ENCODE assay signal across 13 cellular contexts in genomic region chr12:53068811-53069585, GRCh38. TPM values are rescaled to one million over a fixed set of nuclear protein-coding genes. Genes with fewer than 3 reads are reported as not detected.
DNase-seq lines count a peak whose midpoint lies in the region; FAIRE-seq and TF ChIP-seq lines count a peak whose summit lies in the region.
"Had no signal": no experiment of that assay in that cellular context is flagged by ENCODE, and none has a peak within 500 bp of the region (broad histone marks: within the 10 kb centered on the region; RNA-seq: fewer than 3 reads in every experiment).

No MANE protein-coding gene starts in this region.

- peaks cover 0 to 100% (median 39%) of the 10 kb centered on the region in 6 donors for H3K36me3 ChIP-seq in spleen

- no peak overlapping the region for H3K4me3 Mint-ChIP-seq in HFFc6
- H3K4me3 Mint-ChIP-seq: neural crest cell, WTC11 had no signal

- 77 to 89% (median 84%) methylated on average over 15 of the region's 15 CpGs for WGBS in spleen, 5 donors

- H3K9me3 Mint-ChIP-seq in HFFc6, result no peaks in the 10 kb centered on the region
- H3K9me3 Mint-ChIP-seq: neural crest cell, WTC11 had no signal

- no peak for FAIRE-seq in urothelium cell line (lab: Jason Lieb, UNC)

- intact Hi-C loops in spleen (cut with DNase I; ENCODE audit: low total_unique reads), result loop anchor here (2.0 kb wide), 1 partner anchor 30 kb away; no protein-coding TSS in a partner anchor

- TF ChIP-seq POLR2A in spleen (IDR thresholded peaks at IDR 0.05), result no peak

- H3K36me3 Mint-ChIP-seq in HFFc6 (ENCODE audit: low read depth), result peaks cover 23% of the 10 kb centered on the region; the same call in 1 of the 2 replicates

- H3K27me3 Mint-ChIP-seq in HFFc6 (ENCODE audit: insufficient read depth), result peaks cover 18% of the 10 kb centered on the region

- H3K4me1 Mint-ChIP-seq in HFFc6 (ENCODE audit: low read depth), result peaks cover 84% of the 10 kb centered on the region

- H3K27me3 ChIP-seq in spleen (replicated peaks in 1 of 7), result no peaks in the 10 kb centered on the region

- H3K4me3 ChIP-seq in spleen, result no peak overlapping the region

- peaks cover 25 to 93% (median 69%) of the 10 kb centered on the region in 6 donors for H3K4me1 ChIP-seq in spleen

- TF ChIP-seq CTCF in HFFc6 (IDR thresholded peaks at IDR 0.05) (no peak), spleen (IDR thresholded peaks at IDR 0.05 in 8 of 11, conservative IDR thresholded peaks at IDR 0.05 in 3 of 11) (no peak)

- H3K9me3 ChIP-seq in spleen, result no peaks in the 10 kb centered on the region

- H3K27ac ChIP-seq in cingulate gyrus (ENCODE audit: low read depth, low read length) (peak overlapping the region; percentile 3), spleen (peak overlapping the region in 6 of 8 donors; percentile 46 to 94 (median 74))

- H3K27ac Mint-ChIP-seq in HFFc6, result peak overlapping the region; percentile 95
- H3K27ac Mint-ChIP-seq: WTC11 had no signal

- DNase-seq in HFFc6 (no peak), islet precursor cell (peak; percentile 55), spleen (no peak), C1 segment of cervical spinal cord (lab: John Stamatoyannopoulos, UW) (no peak), cortex of kidney (lab: John Stamatoyannopoulos, UW) (no peak), urothelium cell line (ENCODE audit: low spot score) (no peak), DMS 273 treated with DMSO at 0.1 percent for 48 hours (lab: John Stamatoyannopoulos, UW) (no peak)
- DNase-seq: amygdala; effector memory CD4-positive, alpha-beta T cell had no signal

RNA-seq across cellular contexts. Expression of gene SPRYD3, which starts 10.2 kb away (rescaled TPM):
- total RNA-seq in HFFc6 (2021; fragmentation: NEBNext Ultra II Directional; extraction: Animal tissue kit (Norgen Biotek cat#: 25700)), result 10 to 100 TPM; 50.5 to 59.4 (median 54.9) TPM
- total RNA-seq in spleen, result 10 to 100 TPM; 29.2 to 44.5 (median 36.4) TPM
- polyA plus RNA-seq in spleen, result 10 to 100 TPM; 10.8 to 31.0 (median 15.9) TPM

RNA-seq across cellular contexts. Expression of gene TNS2, which starts 19.1 kb away (rescaled TPM):
- total RNA-seq in HFFc6 (2021; fragmentation: NEBNext Ultra II Directional; extraction: Animal tissue kit (Norgen Biotek cat#: 25700)), result 10 to 100 TPM; 44.3 to 69.2 (median 58.9) TPM
- 100 to 1,000 TPM in 6 of 7 donors, 10 to 100 TPM in 1; 72.4 to 301 (median 170) TPM for total RNA-seq in spleen
- polyA plus RNA-seq in spleen, result 100 to 1,000 TPM in 1 of 3 donors, 10 to 100 TPM in 2; 36.6 to 159 (median 67.5) TPM

RNA-seq across cellular contexts. Expression of gene IGFBP6, which starts 28.5 kb away (rescaled TPM):
- total RNA-seq in HFFc6 (2021; fragmentation: NEBNext Ultra II Directional; extraction: Animal tissue kit (Norgen Biotek cat#: 25700)), result 100 to 1,000 TPM; 317 to 444 (median 430) TPM
- 100 to 1,000 TPM in 2 of 7 donors, 10 to 100 TPM in 5; 35.2 to 183 (median 75.6) TPM for total RNA-seq in spleen
- polyA plus RNA-seq in spleen, result 100 to 1,000 TPM in 2 of 3 donors, 10 to 100 TPM in 1; 37.1 to 144 (median 130) TPM

RNA-seq across cellular contexts. Expression of gene SOAT2, which starts 34.3 kb away (rescaled TPM):
- total RNA-seq in HFFc6 (2021; fragmentation: NEBNext Ultra II Directional; extraction: Animal tissue kit (Norgen Biotek cat#: 25700)), result under 1 TPM; 0.12 to 0.34 (median 0.18) TPM
- under 1 TPM in 6 of 7 donors, not detected in 1; 0.37 to 0.80 (median 0.54) TPM for total RNA-seq in spleen
- polyA plus RNA-seq in spleen, result 1 to 10 TPM in 1 of 3 donors, under 1 TPM in 2; 0.52 to 2.2 (median 0.99) TPM
- total RNA-seq: left cardiac atrium, neural crest cell, WTC11 had no signal
